Comparison of ENCODE assay signal across 17 cellular contexts in the genomic region with DNA sequence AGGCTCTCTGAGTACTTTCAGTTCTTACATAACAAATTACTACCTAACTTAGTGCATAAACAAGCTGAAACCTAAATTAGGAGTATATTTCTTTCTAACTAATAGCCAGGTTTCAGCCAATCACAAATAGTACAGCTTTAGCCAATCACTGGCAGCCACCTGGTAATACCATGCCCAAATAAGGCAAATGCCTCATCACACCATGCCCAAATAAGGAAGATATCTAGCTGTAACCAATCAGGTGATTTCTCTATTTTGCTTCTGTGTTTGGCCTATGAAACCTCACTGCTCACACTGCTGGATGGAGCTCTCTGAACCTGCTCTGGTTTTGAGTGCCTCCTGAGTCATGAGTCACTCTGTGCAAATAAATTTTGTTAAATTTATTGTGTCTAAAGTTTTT.
DNase-seq lines count a peak whose midpoint lies in the region; ATAC-seq, FAIRE-seq and TF ChIP-seq lines count a peak whose summit lies in the region.
"Had no signal": no experiment of that assay in that cellular context is flagged by ENCODE, and none has a peak within 500 bp of the region (broad histone marks: within the 10 kb centered on the region; RNA-seq: fewer than 3 reads in every experiment).

No MANE protein-coding gene starts in this region.

- TF ChIP-seq CTCF in 22Rv1 (IDR thresholded peaks at IDR 0.05) (no peak), GM12878 (IDR thresholded peaks at IDR 0.05 in 2 of 3, conservative IDR thresholded peaks at IDR 0.05 in 1 of 3; ENCODE audit: control insufficient read depth in 2 of 3, extremely low read depth in 1 of 3, insufficient read depth in 1 of 3, low read depth in 3 of 3, low read length in 3 of 3) (no peak), hepatocyte (IDR thresholded peaks at IDR 0.05; ENCODE audit: poor library complexity) (no peak), body of pancreas (IDR thresholded peaks at IDR 0.05) (no peak)

- H3K79me2 ChIP-seq in GM12878 (ENCODE audit: control insufficient read depth, insufficient read depth, low read length) = no peaks in the 10 kb centered on the region
- no peaks in the 10 kb centered on the region for H3K79me2 ChIP-seq in hepatocyte

- no peaks in the 10 kb centered on the region for H4K20me1 ChIP-seq in GM12878 (ENCODE audit: control insufficient read depth, insufficient read depth)
- H4K20me1 ChIP-seq in hepatocyte (ENCODE audit: insufficient read depth, poor library complexity, severe bottlenecking) = no peaks in the 10 kb centered on the region

- no peak for TF ChIP-seq RAD21 in GM12878 (IDR thresholded peaks at IDR 0.05; ENCODE audit: insufficient read depth, low read depth, low read length)

- no TSS peak for BruUV-seq in GM12878 (replicated peaks; lab: Mats Ljungman, UMichigan)

- H3K4me2 ChIP-seq in GM12878 (ENCODE audit: control insufficient read depth, insufficient read depth) (no peak overlapping the region), hepatocyte (no peak overlapping the region)

- H3K4me3 ChIP-seq in GM12878 (no peak overlapping the region), hepatocyte (no peak overlapping the region), body of pancreas (no peak overlapping the region)
- H3K4me3 ChIP-seq: esophagus squamous epithelium, SK-N-MC, upper lobe of right lung had no signal

- H2AFZ ChIP-seq in GM12878 (ENCODE audit: control insufficient read depth, low read depth, low read length) (no peak overlapping the region), hepatocyte (no peak overlapping the region)

- peak; percentile 32 for DNase-seq in A172 (ENCODE audit: low spot score)
- DNase-seq in GM12878 (ENCODE audit: low read depth, low spot score) = no peak
- no peak for DNase-seq in hepatocyte (ENCODE audit: low spot score)
- DNase-seq in body of pancreas = no peak
- DNase-seq: activated B cell treated with CpG ODN at 0.5 μM for 24 hours, activated gamma-delta T cell, aorta, Calu3, esophagus squamous epithelium, NCI-H774, posterior cingulate gyrus, upper lobe of right lung had no signal

- CTCF ChIA-PET in GM12878 (lab: Yijun Ruan, JAX) = interaction anchor here (9.9 kb wide), 1 partner anchor 17 kb away, joined by 120 read pairs; no protein-coding TSS in a partner anchor

- H3K9me3 ChIP-seq in GM12878 (replicated peaks; ENCODE audit: control insufficient read depth, insufficient read depth, low read length) = no peaks in the 10 kb centered on the region; the same call in 2 of the 3 replicates
- H3K9me3 ChIP-seq in hepatocyte (ENCODE audit: low read depth) = no peaks in the 10 kb centered on the region
- H3K9me3 ChIP-seq in body of pancreas = no peaks in the 10 kb centered on the region
- H3K9me3 ChIP-seq: esophagus squamous epithelium, upper lobe of right lung had no signal

- intact Hi-C loops in GM12878 (cut with micrococcal nuclease; ENCODE audit: unreplicated experiment) (no loop called here), body of pancreas (cut with DNase I) (no loop called here)

- no peaks in the 10 kb centered on the region for H3K27me3 ChIP-seq in GM12878 (replicated peaks in 1 of 2; ENCODE audit: control insufficient read depth in 2 of 2, insufficient read depth in 2 of 2, low read length in 1 of 2)
- H3K27me3 ChIP-seq in hepatocyte = no peaks in the 10 kb centered on the region
- H3K27me3 ChIP-seq in body of pancreas = no peaks in the 10 kb centered on the region
- H3K27me3 ChIP-seq: esophagus squamous epithelium, upper lobe of right lung had no signal

- H3K9me2 ChIP-seq in hepatocyte (replicated peaks; ENCODE audit: insufficient read depth) = no peaks in the 10 kb centered on the region

- TF ChIP-seq EP300 in GM12878 (IDR thresholded peaks at IDR 0.05; ENCODE audit: borderline replicate concordance in 1 of 2, control insufficient read depth in 1 of 2, low read depth in 2 of 2, low read length in 2 of 2) = no peak

- TF ChIP-seq POLR2A in GM12878 (IDR thresholded peaks at IDR 0.05; ENCODE audit: low read depth, low read length) (no peak), body of pancreas (IDR thresholded peaks at IDR 0.05) (no peak)

- H3K4me1 ChIP-seq in GM12878 (ENCODE audit: control insufficient read depth, insufficient read depth, low read length) (no peaks in the 10 kb centered on the region), hepatocyte (ENCODE audit: insufficient read depth) (peaks cover 5% of the 10 kb centered on the region), body of pancreas (no peaks in the 10 kb centered on the region)
- H3K4me1 ChIP-seq: upper lobe of right lung had no signal

- H3K27ac ChIP-seq in 22Rv1 (0 out of 2 replicates have a peak overlapping the region, but pooled peaks have one; percentile 17), GM12878 (ENCODE audit: control insufficient read depth, insufficient read depth) (no peak overlapping the region), hepatocyte (no peak overlapping the region), body of pancreas (no peak overlapping the region)
- H3K27ac ChIP-seq: esophagus squamous epithelium, SK-N-MC, upper lobe of right lung had no signal

- RAD21 ChIA-PET in GM12878 (lab: Charles Lee; ENCODE audit: unreplicated experiment) = no interaction called here

- SMC1A ChIA-PET in GM12878 (lab: Charles Lee; ENCODE audit: uncharacterized antibody, unreplicated experiment) = interaction anchor here (2.6 to 2.8 kb wide), 2 partner anchors 16 kb away, joined by 6 to 8 read pairs; no protein-coding TSS in a partner anchor

- in situ Hi-C loops in GM12878 (cut with MboI) = no loop called here

- POLR2A ChIA-PET in GM12878 (lab: Charles Lee) = no interaction called here

- peak; percentile 54 for ATAC-seq in HG02798 (IDR thresholded peaks at IDR 0.05; ENCODE audit: poor library complexity, unreplicated experiment)
- peak; percentile 66 for ATAC-seq in GM12878
- no peak for ATAC-seq in body of pancreas
- no peak for ATAC-seq in HG03139 (IDR thresholded peaks at IDR 0.05; ENCODE audit: unreplicated experiment)
- ATAC-seq: Panc1, upper lobe of right lung had no signal

- H3K9ac ChIP-seq in GM12878 (ENCODE audit: control insufficient read depth, insufficient read depth, low read length) = no peak overlapping the region

- H3K36me3 ChIP-seq in GM12878 (ENCODE audit: control insufficient read depth in 2 of 2, insufficient read depth in 2 of 2, low read length in 1 of 2) (no peaks in the 10 kb centered on the region), hepatocyte (replicated peaks; ENCODE audit: insufficient read depth, low read depth) (no peaks in the 10 kb centered on the region), body of pancreas (replicated peaks in 1 of 2; ENCODE audit: insufficient read depth in 1 of 2, low read depth in 2 of 2) (no peaks in the 10 kb centered on the region)
- H3K36me3 ChIP-seq: esophagus squamous epithelium, upper lobe of right lung had no signal

- no peak for FAIRE-seq in GM12878 (lab: Jason Lieb, UNC)

TF ChIP-seq in GM12878, 131 proteins besides CTCF, POLR2A, EP300 and RAD21:
- TF ChIP-seq RFX5 (IDR thresholded peaks at IDR 0.05; ENCODE audit: low read depth, low read length) (no peak), STAT3 (IDR thresholded peaks at IDR 0.05; ENCODE audit: low read depth, low read length) (no peak), IKZF1 (conservative IDR thresholded peaks at IDR 0.05) (no peak), CREM (IDR thresholded peaks at IDR 0.05; ENCODE audit: low read depth) (no peak), SP1 (IDR thresholded peaks at IDR 0.05; ENCODE audit: low read depth, low read length) (no peak), SRF (IDR thresholded peaks at IDR 0.05; ENCODE audit: low read depth in 2 of 2, low read length in 2 of 2) (peak; percentile 87 to 97)
- TF ChIP-seq, protein P1, sequence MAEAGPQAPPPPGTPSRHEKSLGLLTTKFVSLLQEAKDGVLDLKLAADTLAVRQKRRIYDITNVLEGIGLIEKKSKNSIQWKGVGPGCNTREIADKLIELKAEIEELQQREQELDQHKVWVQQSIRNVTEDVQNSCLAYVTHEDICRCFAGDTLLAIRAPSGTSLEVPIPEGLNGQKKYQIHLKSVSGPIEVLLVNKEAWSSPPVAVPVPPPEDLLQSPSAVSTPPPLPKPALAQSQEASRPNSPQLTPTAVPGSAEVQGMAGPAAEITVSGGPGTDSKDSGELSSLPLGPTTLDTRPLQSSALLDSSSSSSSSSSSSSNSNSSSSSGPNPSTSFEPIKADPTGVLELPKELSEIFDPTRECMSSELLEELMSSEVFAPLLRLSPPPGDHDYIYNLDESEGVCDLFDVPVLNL (IDR thresholded peaks at IDR 0.05; ENCODE audit: low read depth, low read length) = no peak

Comparison
In these comparisons a context has a peak if more than half of its experiments do, and no peak if none do; other contexts are left out.
1. ATAC-seq: peak in HG02798 (single experiment) and GM12878 (single experiment); none in body of pancreas (single experiment) and HG03139 (single experiment).